ENCODE assay signal across 24 cellular contexts in the genomic region with DNA sequence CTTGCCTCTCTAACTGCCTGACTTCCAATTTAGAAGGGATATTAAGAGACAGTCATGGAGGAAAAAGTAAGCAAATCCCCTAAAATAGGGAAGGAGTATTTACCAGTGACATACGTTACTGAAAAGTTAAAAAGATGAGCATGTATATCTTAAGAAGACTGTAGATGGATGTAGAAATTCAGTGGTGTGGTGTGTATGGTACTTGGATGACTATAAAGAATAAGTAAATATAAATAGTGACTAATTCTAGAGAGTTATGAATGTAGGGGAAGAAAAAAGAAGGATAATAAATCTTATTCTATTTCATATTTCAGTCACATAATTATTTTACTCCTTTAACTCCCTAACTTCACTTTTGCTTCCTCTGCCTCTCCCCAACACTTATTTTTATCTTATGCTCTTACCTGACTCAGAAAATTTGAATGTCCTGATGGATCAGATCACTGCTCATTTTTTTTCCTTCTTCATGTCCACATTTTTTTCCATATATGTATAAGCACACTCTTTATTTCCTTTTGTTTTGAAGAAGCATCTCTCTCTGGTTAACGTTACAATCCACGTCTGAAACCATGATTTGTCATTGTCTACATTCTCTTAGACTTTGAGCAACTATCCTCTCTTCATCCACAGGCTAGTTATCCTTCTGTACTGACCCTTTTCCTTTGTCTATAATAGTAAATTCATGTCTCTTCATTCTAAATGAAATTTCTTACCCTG.
"Had no signal": no experiment of that assay in that cellular context is flagged by ENCODE, and none has a peak within 500 bp of the region (broad histone marks: within the 10 kb centered on the region; RNA-seq: fewer than 3 reads in every experiment).

No MANE protein-coding gene starts in this region.

- H3K27me3 ChIP-seq: cardiac muscle cell, esophagus muscularis mucosa, foreskin keratinocyte, hepatocyte, tibial nerve, uterus had no signal

- H3K79me2 ChIP-seq: hepatocyte had no signal

- H3K27ac ChIP-seq: cardiac muscle cell, esophagus muscularis mucosa, foreskin keratinocyte, hepatocyte, lower lobe of right lung, tibial nerve, uterus had no signal

- H3K27me3 Mint-ChIP-seq: activated CD8-positive, alpha-beta T cell treated with anti-CD3 and anti-CD28 coated beads for 36 hours; activated naive CD8-positive, alpha-beta T cell treated with anti-CD3 and anti-CD28 coated beads, Interleukin-2, amount 10 ng/mL, durations not matched to agents 7 days and 5 days; activated T-helper 17 cell treated with anti-CD3 and anti-CD28 coated beads, Interleukin-2, amount 50 U/mL, for 72 hours; dendritic cell treated with granulocyte-macrophage colony-stimulating factor and Interleukin-4, amounts not matched to agents 40 ng/mL and 50 ng/mL, for 4 days; naive thymus-derived CD8-positive, alpha-beta T cell; stimulated activated naive CD8-positive, alpha-beta T cell treated with anti-CD3 and anti-CD28 coated beads, Interleukin-15, Interleukin-2, amounts not matched to agents 100 ng/mL and 50 ng/mL, for 24 hours; T-cell had no signal

- H3K4me1 ChIP-seq: esophagus muscularis mucosa, foreskin keratinocyte, lower lobe of right lung, tibial nerve, uterus had no signal

- H3K36me3 ChIP-seq: cardiac muscle cell, esophagus muscularis mucosa, lower lobe of right lung, tibial nerve, uterus had no signal

- H3K4me3 Mint-ChIP-seq: activated CD8-positive, alpha-beta T cell treated with anti-CD3 and anti-CD28 coated beads for 36 hours; activated naive CD8-positive, alpha-beta T cell treated with anti-CD3 and anti-CD28 coated beads, Interleukin-2, amount 10 ng/mL, durations not matched to agents 7 days and 5 days; activated T-helper 17 cell treated with anti-CD3 and anti-CD28 coated beads, Interleukin-2, amount 50 U/mL, for 72 hours; dendritic cell treated with granulocyte-macrophage colony-stimulating factor and Interleukin-4, amounts not matched to agents 40 ng/mL and 50 ng/mL, for 4 days; naive thymus-derived CD8-positive, alpha-beta T cell; stimulated activated naive CD8-positive, alpha-beta T cell treated with anti-CD3 and anti-CD28 coated beads, Interleukin-15, Interleukin-2, amounts not matched to agents 100 ng/mL and 50 ng/mL, for 24 hours; T-cell had no signal

- DNase-seq: activated CD4-positive, alpha-beta T cell treated with anti-CD3 and anti-CD28 coated beads for 48 hours; activated CD4-positive, CD25-positive, alpha-beta regulatory T cell; activated CD8-positive, alpha-beta T cell treated with anti-CD3 and anti-CD28 coated beads for 36 hours; activated naive CD4-positive, alpha-beta T cell treated with Interleukin-2 at 50 U/mL for 16 hours; activated naive CD8-positive, alpha-beta T cell treated with anti-CD3 and anti-CD28 coated beads, Interleukin-2, amount 10 ng/mL, durations not matched to agents 7 days and 5 days; activated T-cell treated with anti-CD3 and anti-CD28 coated beads, Interleukin-2, amount 50 U/mL, for 1 hour; aorta; effector memory CD4-positive, alpha-beta T cell; left colon; lower lobe of right lung; naive thymus-derived CD8-positive, alpha-beta T cell; posterior cingulate gyrus; stimulated activated CD4-positive, alpha-beta T cell treated with anti-CD3 and anti-CD28 coated beads, Interleukin-15, amount 100 ng/mL, for 24 hours; stimulated activated CD4-positive, alpha-beta T cell treated with anti-CD3 and anti-CD28 coated beads, Interleukin-2, amount 100 ng/mL, for 48 hours; T-cell; uterus had no signal

- H3K27ac Mint-ChIP-seq: activated CD8-positive, alpha-beta T cell treated with anti-CD3 and anti-CD28 coated beads for 36 hours; activated naive CD8-positive, alpha-beta T cell treated with anti-CD3 and anti-CD28 coated beads, Interleukin-2, amount 10 ng/mL, durations not matched to agents 7 days and 5 days; activated T-helper 17 cell treated with anti-CD3 and anti-CD28 coated beads, Interleukin-2, amount 50 U/mL, for 72 hours; dendritic cell treated with granulocyte-macrophage colony-stimulating factor and Interleukin-4, amounts not matched to agents 40 ng/mL and 50 ng/mL, for 4 days; naive thymus-derived CD8-positive, alpha-beta T cell; stimulated activated naive CD8-positive, alpha-beta T cell treated with anti-CD3 and anti-CD28 coated beads, Interleukin-15, Interleukin-2, amounts not matched to agents 100 ng/mL and 50 ng/mL, for 24 hours; T-cell had no signal

- H3K4me2 ChIP-seq: hepatocyte had no signal

- H3K9me3 ChIP-seq: lower lobe of right lung, uterus had no signal

- ATAC-seq: activated CD8-positive, alpha-beta T cell treated with anti-CD3 and anti-CD28 coated beads for 36 hours; activated T-helper 17 cell treated with anti-CD3 and anti-CD28 coated beads, Interleukin-2, amount 50 U/mL, for 72 hours; foreskin keratinocyte; left colon; lower lobe of right lung; naive thymus-derived CD8-positive, alpha-beta T cell; T-cell had no signal

- H3K36me3 Mint-ChIP-seq: activated naive CD8-positive, alpha-beta T cell treated with anti-CD3 and anti-CD28 coated beads, Interleukin-2, amount 10 ng/mL, durations not matched to agents 7 days and 5 days; T-cell had no signal

- H2AFZ ChIP-seq: hepatocyte had no signal

- H3K4me1 Mint-ChIP-seq: activated naive CD8-positive, alpha-beta T cell treated with anti-CD3 and anti-CD28 coated beads, Interleukin-2, amount 10 ng/mL, durations not matched to agents 7 days and 5 days; activated T-helper 17 cell treated with anti-CD3 and anti-CD28 coated beads, Interleukin-2, amount 50 U/mL, for 72 hours; naive thymus-derived CD8-positive, alpha-beta T cell; T-cell had no signal

- H3K4me3 ChIP-seq: cardiac muscle cell, esophagus muscularis mucosa, hepatocyte, lower lobe of right lung, tibial nerve, uterus had no signal
